8 cellular contexts compared by ENCODE assay signal in genomic region chr1:151007853-151008243, GRCh38. TPM values are rescaled to one million over a fixed set of nuclear protein-coding genes. Genes with fewer than 3 reads are reported as not detected.
A peak's percentile ranks its signal among the peaks of the same experiment; 100 is the strongest.
DNase-seq lines count a peak whose midpoint lies in the region; ATAC-seq and TF ChIP-seq lines count a peak whose summit lies in the region.

No MANE protein-coding gene starts in this region.

- no peaks in the 10 kb centered on the region for H3K27me3 ChIP-seq in SJSA1 (replicated peaks)

- H3K9me3 ChIP-seq in SJSA1 (replicated peaks), result no peaks in the 10 kb centered on the region

- H3K27ac ChIP-seq in SJSA1, result peak overlapping the region; percentile 79

- H3K4me3 ChIP-seq in SJSA1, result peak overlapping the region; percentile 60
- H3K4me3 ChIP-seq in fibroblast of the aortic adventitia (ENCODE audit: low read depth, low read length), result peak overlapping the region; percentile 54
- peak overlapping the region; percentile 75 for H3K4me3 ChIP-seq in skeletal muscle cell (ENCODE audit: low read depth, low read length)

- peaks cover 1% of the 10 kb centered on the region; the same call in 1 of the 2 replicates for H3K36me3 ChIP-seq in SJSA1

- no peak for TF ChIP-seq CTCF in fibroblast of the aortic adventitia (IDR thresholded peaks at IDR 0.05; ENCODE audit: insufficient read depth, low read length)

- ATAC-seq in GM21360 (IDR thresholded peaks at IDR 0.05; ENCODE audit: unreplicated experiment) (peak; percentile 1), GM19452 (IDR thresholded peaks at IDR 0.05; ENCODE audit: unreplicated experiment) (no peak)

- H3K4me1 ChIP-seq in SJSA1 (replicated peaks), result peaks cover 32% of the 10 kb centered on the region

- DNase-seq in SJSA1 (ENCODE audit: low read depth in 1 of 2, low spot score in 2 of 2) (no peak), fibroblast of the aortic adventitia (ENCODE audit: low read depth) (no peak), skeletal muscle cell (ENCODE audit: low read depth) (no peak), NCI-H510A treated with DMSO at 0.1 percent for 48 hours (lab: John Stamatoyannopoulos, UW) (no peak), NCI-H1417 (lab: John Stamatoyannopoulos, UW) (no peak), HuH-7 (ENCODE audit: low spot score) (no peak)

RNA-seq across cellular contexts. Expression of gene PRUNE1, which starts 0.4 kb away (rescaled TPM):
- 8.1 and 22.3 TPM in 2 replicates for total RNA-seq in SJSA1 (2014; rRNA removed; shearing (Covaris generic))
- total RNA-seq in fibroblast of the aortic adventitia (ENCODE audit: low replicate concordance), result 3.4 and 10.8 TPM in 2 replicates

RNA-seq across cellular contexts. Expression of gene MINDY1, which starts 1.1 kb away (rescaled TPM):
- 5.9 and 6.6 TPM in 2 replicates for total RNA-seq in SJSA1 (2014; rRNA removed; shearing (Covaris generic))
- 10.9 and 16.4 TPM in 2 replicates for total RNA-seq in fibroblast of the aortic adventitia (ENCODE audit: low replicate concordance)

RNA-seq across cellular contexts. Expression of gene ANXA9, which starts 25.8 kb away (rescaled TPM):
- 0.66 TPM in 1 of 2 replicates, not detected in the other for total RNA-seq in SJSA1 (2014; rRNA removed; shearing (Covaris generic))
- 0.09 and 0.49 TPM in 2 replicates for total RNA-seq in fibroblast of the aortic adventitia (ENCODE audit: low replicate concordance)

RNA-seq across cellular contexts. Expression of gene BNIPL, which starts 28.5 kb away (rescaled TPM):
- 0.42 and 0.75 TPM in 2 replicates for total RNA-seq in SJSA1 (2014; rRNA removed; shearing (Covaris generic))
- 0.18 and 0.33 TPM in 2 replicates for total RNA-seq in fibroblast of the aortic adventitia (ENCODE audit: low replicate concordance)

RNA-seq across cellular contexts. Expression of gene CERS2, which starts 33.2 kb away (rescaled TPM):
- 145 and 165 TPM in 2 replicates for total RNA-seq in SJSA1 (2014; rRNA removed; shearing (Covaris generic))
- total RNA-seq in fibroblast of the aortic adventitia (ENCODE audit: low replicate concordance), result 26.1 and 138 TPM in 2 replicates
